In genomic region chr11:58762284-58763119, GRCh38 we compare ENCODE assay signal across 1 cellular context.
TF ChIP-seq lines count a peak whose summit lies in the region.

No MANE protein-coding gene starts in this region.

TF ChIP-seq in HepG2, 621 proteins besides CTCF, POLR2A, EP300 and RAD21 (continued from another document and continues in another):
- peak; percentile 67 for TF ChIP-seq KAT8 (CRISPR knock-in tag; IDR thresholded peaks at IDR 0.05)
- TF ChIP-seq PHF8 (CRISPR knock-in tag; IDR thresholded peaks at IDR 0.05): 0 out of 2 replicates have a peak, but pooled peaks have one; percentile 23
- peak; percentile 92 for TF ChIP-seq ZNF644 (CRISPR knock-in tag; IDR thresholded peaks at IDR 0.05; ENCODE audit: low read depth)
- no peak for TF ChIP-seq MXI1 (IDR thresholded peaks at IDR 0.05; ENCODE audit: borderline replicate concordance, low read depth, low read length)
- 0 out of 2 replicates have a peak, but pooled peaks have one; percentile 31 for TF ChIP-seq ZNF280D (CRISPR knock-in tag; IDR thresholded peaks at IDR 0.05)
- TF ChIP-seq, protein P1, sequence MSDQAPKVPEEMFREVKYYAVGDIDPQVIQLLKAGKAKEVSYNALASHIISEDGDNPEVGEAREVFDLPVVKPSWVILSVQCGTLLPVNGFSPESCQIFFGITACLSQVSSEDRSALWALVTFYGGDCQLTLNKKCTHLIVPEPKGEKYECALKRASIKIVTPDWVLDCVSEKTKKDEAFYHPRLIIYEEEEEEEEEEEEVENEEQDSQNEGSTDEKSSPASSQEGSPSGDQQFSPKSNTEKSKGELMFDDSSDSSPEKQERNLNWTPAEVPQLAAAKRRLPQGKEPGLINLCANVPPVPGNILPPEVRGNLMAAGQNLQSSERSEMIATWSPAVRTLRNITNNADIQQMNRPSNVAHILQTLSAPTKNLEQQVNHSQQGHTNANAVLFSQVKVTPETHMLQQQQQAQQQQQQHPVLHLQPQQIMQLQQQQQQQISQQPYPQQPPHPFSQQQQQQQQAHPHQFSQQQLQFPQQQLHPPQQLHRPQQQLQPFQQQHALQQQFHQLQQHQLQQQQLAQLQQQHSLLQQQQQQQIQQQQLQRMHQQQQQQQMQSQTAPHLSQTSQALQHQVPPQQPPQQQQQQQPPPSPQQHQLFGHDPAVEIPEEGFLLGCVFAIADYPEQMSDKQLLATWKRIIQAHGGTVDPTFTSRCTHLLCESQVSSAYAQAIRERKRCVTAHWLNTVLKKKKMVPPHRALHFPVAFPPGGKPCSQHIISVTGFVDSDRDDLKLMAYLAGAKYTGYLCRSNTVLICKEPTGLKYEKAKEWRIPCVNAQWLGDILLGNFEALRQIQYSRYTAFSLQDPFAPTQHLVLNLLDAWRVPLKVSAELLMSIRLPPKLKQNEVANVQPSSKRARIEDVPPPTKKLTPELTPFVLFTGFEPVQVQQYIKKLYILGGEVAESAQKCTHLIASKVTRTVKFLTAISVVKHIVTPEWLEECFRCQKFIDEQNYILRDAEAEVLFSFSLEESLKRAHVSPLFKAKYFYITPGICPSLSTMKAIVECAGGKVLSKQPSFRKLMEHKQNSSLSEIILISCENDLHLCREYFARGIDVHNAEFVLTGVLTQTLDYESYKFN (CRISPR knock-in tag; conservative IDR thresholded peaks at IDR 0.05): peak; percentile 99
- peak; percentile 92 for TF ChIP-seq POGZ (CRISPR knock-in tag; IDR thresholded peaks at IDR 0.05)
- 0 out of 2 replicates have a peak, but pooled peaks have one; percentile 73 for TF ChIP-seq SP140L (CRISPR knock-in tag; IDR thresholded peaks at IDR 0.05; ENCODE audit: borderline replicate concordance)
- TF ChIP-seq, protein P2, sequence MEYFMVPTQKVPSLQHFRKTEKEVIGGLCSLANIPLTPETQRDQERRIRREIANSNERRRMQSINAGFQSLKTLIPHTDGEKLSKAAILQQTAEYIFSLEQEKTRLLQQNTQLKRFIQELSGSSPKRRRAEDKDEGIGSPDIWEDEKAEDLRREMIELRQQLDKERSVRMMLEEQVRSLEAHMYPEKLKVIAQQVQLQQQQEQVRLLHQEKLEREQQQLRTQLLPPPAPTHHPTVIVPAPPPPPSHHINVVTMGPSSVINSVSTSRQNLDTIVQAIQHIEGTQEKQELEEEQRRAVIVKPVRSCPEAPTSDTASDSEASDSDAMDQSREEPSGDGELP (IDR thresholded peaks at IDR 0.05; ENCODE audit: borderline replicate concordance, low read depth): no peak; the same call in 1 of the 2 replicates
- TF ChIP-seq CHD4 (IDR thresholded peaks at IDR 0.05; ENCODE audit: borderline replicate concordance, low read length): peak; percentile 64; the same call in 1 of the 2 replicates
- TF ChIP-seq SMAD3 (CRISPR knock-in tag; IDR thresholded peaks at IDR 0.05): peak; percentile 66; the same call in 1 of the 2 replicates
- TF ChIP-seq, protein P3, sequence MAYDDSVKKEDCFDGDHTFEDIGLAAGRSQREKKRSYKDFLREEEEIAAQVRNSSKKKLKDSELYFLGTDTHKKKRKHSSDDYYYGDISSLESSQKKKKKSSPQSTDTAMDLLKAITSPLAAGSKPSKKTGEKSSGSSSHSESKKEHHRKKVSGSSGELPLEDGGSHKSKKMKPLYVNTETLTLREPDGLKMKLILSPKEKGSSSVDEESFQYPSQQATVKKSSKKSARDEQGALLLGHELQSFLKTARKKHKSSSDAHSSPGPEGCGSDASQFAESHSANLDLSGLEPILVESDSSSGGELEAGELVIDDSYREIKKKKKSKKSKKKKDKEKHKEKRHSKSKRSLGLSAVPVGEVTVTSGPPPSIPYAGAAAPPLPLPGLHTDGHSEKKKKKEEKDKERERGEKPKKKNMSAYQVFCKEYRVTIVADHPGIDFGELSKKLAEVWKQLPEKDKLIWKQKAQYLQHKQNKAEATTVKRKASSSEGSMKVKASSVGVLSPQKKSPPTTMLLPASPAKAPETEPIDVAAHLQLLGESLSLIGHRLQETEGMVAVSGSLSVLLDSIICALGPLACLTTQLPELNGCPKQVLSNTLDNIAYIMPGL (CRISPR knock-in tag; IDR thresholded peaks at IDR 0.05; ENCODE audit: borderline replicate concordance in 1 of 2, low read depth in 1 of 2): no peak
- no peak for TF ChIP-seq GLI4 (CRISPR knock-in tag; IDR thresholded peaks at IDR 0.05; ENCODE audit: borderline replicate concordance)
- peak; percentile 91 for TF ChIP-seq HMG20A (CRISPR knock-in tag; IDR thresholded peaks at IDR 0.05; ENCODE audit: borderline replicate concordance)
- TF ChIP-seq, protein P4, sequence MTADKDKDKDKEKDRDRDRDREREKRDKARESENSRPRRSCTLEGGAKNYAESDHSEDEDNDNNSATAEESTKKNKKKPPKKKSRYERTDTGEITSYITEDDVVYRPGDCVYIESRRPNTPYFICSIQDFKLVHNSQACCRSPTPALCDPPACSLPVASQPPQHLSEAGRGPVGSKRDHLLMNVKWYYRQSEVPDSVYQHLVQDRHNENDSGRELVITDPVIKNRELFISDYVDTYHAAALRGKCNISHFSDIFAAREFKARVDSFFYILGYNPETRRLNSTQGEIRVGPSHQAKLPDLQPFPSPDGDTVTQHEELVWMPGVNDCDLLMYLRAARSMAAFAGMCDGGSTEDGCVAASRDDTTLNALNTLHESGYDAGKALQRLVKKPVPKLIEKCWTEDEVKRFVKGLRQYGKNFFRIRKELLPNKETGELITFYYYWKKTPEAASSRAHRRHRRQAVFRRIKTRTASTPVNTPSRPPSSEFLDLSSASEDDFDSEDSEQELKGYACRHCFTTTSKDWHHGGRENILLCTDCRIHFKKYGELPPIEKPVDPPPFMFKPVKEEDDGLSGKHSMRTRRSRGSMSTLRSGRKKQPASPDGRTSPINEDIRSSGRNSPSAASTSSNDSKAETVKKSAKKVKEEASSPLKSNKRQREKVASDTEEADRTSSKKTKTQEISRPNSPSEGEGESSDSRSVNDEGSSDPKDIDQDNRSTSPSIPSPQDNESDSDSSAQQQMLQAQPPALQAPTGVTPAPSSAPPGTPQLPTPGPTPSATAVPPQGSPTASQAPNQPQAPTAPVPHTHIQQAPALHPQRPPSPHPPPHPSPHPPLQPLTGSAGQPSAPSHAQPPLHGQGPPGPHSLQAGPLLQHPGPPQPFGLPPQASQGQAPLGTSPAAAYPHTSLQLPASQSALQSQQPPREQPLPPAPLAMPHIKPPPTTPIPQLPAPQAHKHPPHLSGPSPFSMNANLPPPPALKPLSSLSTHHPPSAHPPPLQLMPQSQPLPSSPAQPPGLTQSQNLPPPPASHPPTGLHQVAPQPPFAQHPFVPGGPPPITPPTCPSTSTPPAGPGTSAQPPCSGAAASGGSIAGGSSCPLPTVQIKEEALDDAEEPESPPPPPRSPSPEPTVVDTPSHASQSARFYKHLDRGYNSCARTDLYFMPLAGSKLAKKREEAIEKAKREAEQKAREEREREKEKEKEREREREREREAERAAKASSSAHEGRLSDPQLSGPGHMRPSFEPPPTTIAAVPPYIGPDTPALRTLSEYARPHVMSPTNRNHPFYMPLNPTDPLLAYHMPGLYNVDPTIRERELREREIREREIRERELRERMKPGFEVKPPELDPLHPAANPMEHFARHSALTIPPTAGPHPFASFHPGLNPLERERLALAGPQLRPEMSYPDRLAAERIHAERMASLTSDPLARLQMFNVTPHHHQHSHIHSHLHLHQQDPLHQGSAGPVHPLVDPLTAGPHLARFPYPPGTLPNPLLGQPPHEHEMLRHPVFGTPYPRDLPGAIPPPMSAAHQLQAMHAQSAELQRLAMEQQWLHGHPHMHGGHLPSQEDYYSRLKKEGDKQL (CRISPR knock-in tag; IDR thresholded peaks at IDR 0.05; ENCODE audit: low read depth): 0 out of 2 replicates have a peak, but pooled peaks have one; percentile 24
- TF ChIP-seq RXRB (CRISPR knock-in tag; IDR thresholded peaks at IDR 0.05; ENCODE audit: borderline replicate concordance): peak; percentile 91
- TF ChIP-seq, protein P5, sequence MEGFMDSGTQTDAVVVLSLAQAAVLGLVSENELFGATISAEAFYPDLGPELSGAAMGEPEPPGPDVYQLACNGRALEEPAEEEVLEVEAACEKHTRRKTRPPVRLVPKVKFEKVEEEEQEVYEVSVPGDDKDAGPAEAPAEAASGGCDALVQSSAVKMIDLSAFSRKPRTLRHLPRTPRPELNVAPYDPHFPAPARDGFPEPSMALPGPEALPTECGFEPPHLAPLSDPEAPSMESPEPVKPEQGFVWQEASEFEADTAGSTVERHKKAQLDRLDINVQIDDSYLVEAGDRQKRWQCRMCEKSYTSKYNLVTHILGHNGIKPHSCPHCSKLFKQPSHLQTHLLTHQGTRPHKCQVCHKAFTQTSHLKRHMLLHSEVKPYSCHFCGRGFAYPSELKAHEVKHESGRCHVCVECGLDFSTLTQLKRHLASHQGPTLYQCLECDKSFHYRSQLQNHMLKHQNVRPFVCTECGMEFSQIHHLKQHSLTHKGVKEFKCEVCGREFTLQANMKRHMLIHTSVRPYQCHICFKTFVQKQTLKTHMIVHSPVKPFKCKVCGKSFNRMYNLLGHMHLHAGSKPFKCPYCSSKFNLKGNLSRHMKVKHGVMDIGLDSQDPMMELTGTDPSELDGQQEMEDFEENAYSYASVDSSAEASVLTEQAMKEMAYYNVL (CRISPR knock-in tag; IDR thresholded peaks at IDR 0.05; ENCODE audit: borderline replicate concordance): peak; percentile 93; the same call in 1 of the 2 replicates
- TF ChIP-seq ISL2 (CRISPR knock-in tag; IDR thresholded peaks at IDR 0.05): peak; percentile 74
- TF ChIP-seq ZNF652 (CRISPR knock-in tag; IDR thresholded peaks at IDR 0.05; ENCODE audit: borderline replicate concordance, low read depth): peak; percentile 47; the same call in 1 of the 2 replicates
- TF ChIP-seq, protein P6, sequence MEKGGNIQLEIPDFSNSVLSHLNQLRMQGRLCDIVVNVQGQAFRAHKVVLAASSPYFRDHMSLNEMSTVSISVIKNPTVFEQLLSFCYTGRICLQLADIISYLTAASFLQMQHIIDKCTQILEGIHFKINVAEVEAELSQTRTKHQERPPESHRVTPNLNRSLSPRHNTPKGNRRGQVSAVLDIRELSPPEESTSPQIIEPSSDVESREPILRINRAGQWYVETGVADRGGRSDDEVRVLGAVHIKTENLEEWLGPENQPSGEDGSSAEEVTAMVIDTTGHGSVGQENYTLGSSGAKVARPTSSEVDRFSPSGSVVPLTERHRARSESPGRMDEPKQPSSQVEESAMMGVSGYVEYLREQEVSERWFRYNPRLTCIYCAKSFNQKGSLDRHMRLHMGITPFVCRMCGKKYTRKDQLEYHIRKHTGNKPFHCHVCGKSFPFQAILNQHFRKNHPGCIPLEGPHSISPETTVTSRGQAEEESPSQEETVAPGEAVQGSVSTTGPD (CRISPR knock-in tag; IDR thresholded peaks at IDR 0.05): peak; percentile 81
- TF ChIP-seq ZNF503 (CRISPR knock-in tag; IDR thresholded peaks at IDR 0.05): peak; percentile 37; the same call in 1 of the 2 replicates
- TF ChIP-seq THRA (CRISPR knock-in tag; IDR thresholded peaks at IDR 0.05; ENCODE audit: borderline replicate concordance): peak; percentile 31; the same call in 1 of the 2 replicates
- TF ChIP-seq, protein P7, sequence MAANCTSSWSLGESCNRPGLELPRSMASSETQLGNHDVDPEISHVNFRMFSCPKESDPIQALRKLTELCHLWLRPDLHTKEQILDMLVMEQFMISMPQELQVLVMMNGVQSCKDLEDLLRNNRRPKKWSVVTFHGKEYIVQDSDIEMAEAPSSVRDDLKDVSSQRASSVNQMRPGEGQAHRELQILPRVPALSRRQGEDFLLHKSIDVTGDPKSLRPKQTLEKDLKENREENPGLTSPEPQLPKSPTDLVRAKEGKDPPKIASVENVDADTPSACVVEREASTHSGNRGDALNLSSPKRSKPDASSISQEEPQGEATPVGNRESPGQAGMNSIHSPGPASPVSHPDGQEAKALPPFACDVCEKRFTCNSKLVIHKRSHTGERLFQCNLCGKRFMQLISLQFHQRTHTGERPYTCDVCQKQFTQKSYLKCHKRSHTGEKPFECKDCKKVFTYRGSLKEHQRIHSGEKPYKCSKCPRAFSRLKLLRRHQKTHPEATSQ (CRISPR knock-in tag; IDR thresholded peaks at IDR 0.05; ENCODE audit: borderline replicate concordance): peak; percentile 85; the same call in 1 of the 2 replicates
- peak; percentile 61 for TF ChIP-seq BCL6 (CRISPR knock-in tag; IDR thresholded peaks at IDR 0.05)
